14 cellular contexts compared by ENCODE assay signal in the genomic region with DNA sequence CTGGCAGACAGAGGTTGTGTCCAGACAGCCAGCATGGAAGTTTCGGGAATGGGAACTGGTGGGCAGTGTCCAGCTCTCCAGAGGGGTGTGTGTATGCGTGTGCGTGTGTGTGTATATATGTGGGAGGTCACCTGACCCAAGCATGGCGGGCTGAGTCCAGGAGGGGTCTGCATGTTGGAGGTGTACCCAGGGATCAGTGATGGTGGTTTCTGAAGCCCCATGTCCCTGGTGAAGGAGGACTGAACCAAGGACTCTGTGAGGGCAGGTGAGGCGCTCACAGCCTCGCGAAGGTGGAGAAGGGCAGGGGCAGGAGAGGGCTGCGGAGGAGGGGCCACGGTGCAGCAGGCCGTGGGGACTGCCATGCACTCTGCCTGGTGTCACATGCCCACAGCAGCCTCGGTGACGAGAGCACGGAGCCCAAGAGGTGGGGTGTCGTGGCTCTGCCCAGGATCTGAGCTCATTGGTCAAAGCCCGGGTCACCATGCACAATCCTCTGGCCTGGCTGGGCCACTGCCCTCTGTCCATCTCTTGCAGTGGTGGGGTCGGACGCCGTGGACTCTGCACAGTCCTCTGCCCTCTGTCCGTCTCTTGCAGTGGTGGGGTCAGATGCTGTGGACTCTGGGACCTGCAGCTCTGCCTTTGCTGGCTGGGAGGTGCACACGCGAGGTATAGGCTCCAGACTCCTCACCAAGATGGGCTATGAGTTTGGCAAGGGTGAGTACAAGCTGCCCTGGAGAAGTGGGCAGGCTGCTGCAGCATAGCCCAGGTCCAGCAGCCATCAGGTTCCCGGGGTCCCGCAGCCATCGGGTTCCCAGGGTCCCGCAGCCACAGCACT. TPM values are rescaled to one million over a fixed set of nuclear protein-coding genes. Genes with fewer than 3 reads are reported as not detected.
DNase-seq lines count a peak whose midpoint lies in the region; ATAC-seq and TF ChIP-seq lines count a peak whose summit lies in the region.
"Had no signal": no experiment of that assay in that cellular context is flagged by ENCODE, and none has a peak within 500 bp of the region (broad histone marks: within the 10 kb centered on the region; RNA-seq: fewer than 3 reads in every experiment).

No MANE protein-coding gene starts in this region.

- dilution Hi-C loops in IMR-90 (cut with HindIII; ENCODE audit: low sequenced_read_pairs, unreplicated experiment), result no loop called here

- no peak overlapping the region for H2BK120ac ChIP-seq in IMR-90 (ENCODE audit: low read depth, low read length)

- H3K4me1 Mint-ChIP-seq in activated CD4-positive, alpha-beta memory T cell treated with anti-CD3 and anti-CD28 coated beads, Interleukin-2, amount 10 ng/mL, durations not matched to agents 7 days and 5 days, result peaks cover 27% of the 10 kb centered on the region
- peaks cover 19% of the 10 kb centered on the region for H3K4me1 Mint-ChIP-seq in activated CD4-positive, alpha-beta memory T cell treated with anti-CD3 and anti-CD28 coated beads for 36 hours (ENCODE audit: low read depth)
- peaks cover 20 to 30% (median 25%) of the 10 kb centered on the region in 7 donors for H3K4me1 Mint-ChIP-seq in naive thymus-derived CD4-positive, alpha-beta T cell
- H3K4me1 Mint-ChIP-seq in activated naive CD4-positive, alpha-beta T cell treated with anti-CD3 and anti-CD28 coated beads for 36 hours (ENCODE audit: low read depth), result peaks cover 24% of the 10 kb centered on the region

- peaks cover 38% of the 10 kb centered on the region for H4K20me1 ChIP-seq in IMR-90 (ENCODE audit: insufficient read depth, low read length)

- no peak overlapping the region for H3K23ac ChIP-seq in IMR-90 (ENCODE audit: low read depth, low read length)

- in situ Hi-C loops in IMR-90 (cut with MboI; ENCODE audit: low sequenced_read_pairs), result no loop called here

- H3K36me3 Mint-ChIP-seq in activated CD4-positive, alpha-beta memory T cell treated with anti-CD3 and anti-CD28 coated beads, Interleukin-2, amount 10 ng/mL, durations not matched to agents 7 days and 5 days (ENCODE audit: low read depth), result peaks cover 38% of the 10 kb centered on the region
- peaks cover 16% of the 10 kb centered on the region for H3K36me3 Mint-ChIP-seq in activated CD4-positive, alpha-beta memory T cell treated with anti-CD3 and anti-CD28 coated beads for 36 hours
- peaks cover 4 to 28% (median 5%) of the 10 kb centered on the region in 5 donors for H3K36me3 Mint-ChIP-seq in naive thymus-derived CD4-positive, alpha-beta T cell
- H3K36me3 Mint-ChIP-seq in activated naive CD4-positive, alpha-beta T cell treated with anti-CD3 and anti-CD28 coated beads for 36 hours (ENCODE audit: low read depth), result peaks cover 14% of the 10 kb centered on the region

- peaks cover 5% of the 10 kb centered on the region; the same call in 1 of the 2 replicates for H3K4me1 ChIP-seq in IMR-90 (ENCODE audit: control insufficient read depth, insufficient read depth, low read length)
- peaks cover 41 to 46% of the 10 kb centered on the region in 2 donors for H3K4me1 ChIP-seq in naive thymus-derived CD4-positive, alpha-beta T cell (ENCODE audit: control insufficient read depth in 2 of 2, insufficient read depth in 2 of 2, low read length in 2 of 2)

- H4K5ac ChIP-seq in IMR-90 (ENCODE audit: low read depth, low read length), result no peak overlapping the region

- no peak for TF ChIP-seq RAD21 in IMR-90 (IDR thresholded peaks at IDR 0.05; ENCODE audit: low read length)

- intact Hi-C loops in activated CD4-positive, alpha-beta memory T cell treated with anti-CD3 and anti-CD28 coated beads for 36 hours (cut with micrococcal nuclease), result loop anchor here (10.0 kb wide), 1 partner anchor 240 kb away; a partner anchor contains a TSS
- intact Hi-C loops in IMR-90 (cut with micrococcal nuclease), result no loop called here
- intact Hi-C loops in naive thymus-derived CD4-positive, alpha-beta T cell (cut with micrococcal nuclease), result loop anchor here (10.0 kb wide), 2 partner anchors 130 to 940 kb away; a partner anchor contains a TSS
- intact Hi-C loops in activated naive CD4-positive, alpha-beta T cell treated with anti-CD3 and anti-CD28 coated beads for 36 hours (cut with micrococcal nuclease), result no loop called here

- no peak overlapping the region for H4K91ac ChIP-seq in IMR-90 (ENCODE audit: insufficient read depth, low read depth, low read length)

- no peak overlapping the region for H4K8ac ChIP-seq in IMR-90 (ENCODE audit: low read depth in 2 of 2, low read length in 2 of 2)

- POLR2A ChIA-PET in activated CD4-positive, alpha-beta memory T cell treated with anti-CD3 and anti-CD28 coated beads, Interleukin-2, amount 10 ng/mL, durations not matched to agents 7 days and 5 days (lab: Charles Lee), result interaction anchor here (7.3 kb wide), 1 partner anchor 29 kb away, joined by 120 read pairs; a partner anchor contains a TSS
- POLR2A ChIA-PET in activated CD4-positive, alpha-beta memory T cell treated with anti-CD3 and anti-CD28 coated beads for 36 hours (lab: Charles Lee), result interaction anchor here (0.6 to 5.1 kb wide), 2 partner anchors 26 to 39 kb away, joined by 3 to 30 read pairs; a partner anchor contains a TSS
- POLR2A ChIA-PET in IMR-90 (lab: Charles Lee; ENCODE audit: unreplicated experiment), result no interaction called here
- POLR2A ChIA-PET in naive thymus-derived CD4-positive, alpha-beta T cell (lab: Charles Lee), result interaction anchor here (1.6 to 9.9 kb wide), 2 partner anchors 16 to 27 kb away, joined by 4 to 137 read pairs; a partner anchor contains a TSS

- no peak overlapping the region for H3K18ac ChIP-seq in IMR-90 (ENCODE audit: low read depth, low read length)

- no peak for ATAC-seq in IMR-90 (ENCODE audit: low read depth)
- ATAC-seq in naive thymus-derived CD4-positive, alpha-beta T cell, result no peak

- H3K4me3 Mint-ChIP-seq in activated CD4-positive, alpha-beta memory T cell treated with anti-CD3 and anti-CD28 coated beads, Interleukin-2, amount 10 ng/mL, durations not matched to agents 7 days and 5 days, result no peak overlapping the region
- no peak overlapping the region for H3K4me3 Mint-ChIP-seq in activated CD4-positive, alpha-beta memory T cell treated with anti-CD3 and anti-CD28 coated beads for 36 hours
- H3K4me3 Mint-ChIP-seq in naive thymus-derived CD4-positive, alpha-beta T cell, result peak overlapping the region in 6 of 10 donors; percentile 18 to 68 (median 40)
- no peak overlapping the region for H3K4me3 Mint-ChIP-seq in activated naive CD4-positive, alpha-beta T cell treated with anti-CD3 and anti-CD28 coated beads for 36 hours

- no peaks in the 10 kb centered on the region for H3K27me3 ChIP-seq in IMR-90 (ENCODE audit: control insufficient read depth, insufficient read depth, low read length)
- no peaks in the 10 kb centered on the region for H3K27me3 ChIP-seq in naive thymus-derived CD4-positive, alpha-beta T cell (ENCODE audit: control insufficient read depth in 2 of 2, insufficient read depth in 2 of 2, low read length in 2 of 2)
- H3K27me3 ChIP-seq: transverse colon had no signal

- CTCF ChIA-PET in activated CD4-positive, alpha-beta memory T cell treated with anti-CD3 and anti-CD28 coated beads, Interleukin-2, amount 10 ng/mL, durations not matched to agents 7 days and 5 days (lab: Charles Lee), result interaction anchor here (0.6 to 0.7 kb wide), 2 partner anchors 26 to 50 kb away, joined by 3 read pairs; a partner anchor contains a TSS
- CTCF ChIA-PET in activated CD4-positive, alpha-beta memory T cell treated with anti-CD3 and anti-CD28 coated beads for 36 hours (lab: Charles Lee), result interaction anchor here (1.1 to 5.2 kb wide), 2 partner anchors 27 to 323 kb away, joined by 3 to 26 read pairs; a partner anchor contains a TSS
- CTCF ChIA-PET in IMR-90 (lab: Yijun Ruan, JAX), result no interaction called here
- CTCF ChIA-PET in naive thymus-derived CD4-positive, alpha-beta T cell (lab: Charles Lee), result interaction anchor here (1.7 kb wide), 1 partner anchor 16 kb away, joined by 4 read pairs; no protein-coding TSS in a partner anchor
- CTCF ChIA-PET in activated naive CD4-positive, alpha-beta T cell treated with anti-CD3 and anti-CD28 coated beads for 36 hours (lab: Charles Lee), result interaction anchor here (0.6 kb wide), 1 partner anchor 14 kb away, joined by 5 read pairs; no protein-coding TSS in a partner anchor

- H3K36me3 ChIP-seq in IMR-90 (ENCODE audit: control insufficient read depth, insufficient read depth, low read length), result peaks cover 39% of the 10 kb centered on the region
- H3K36me3 ChIP-seq in naive thymus-derived CD4-positive, alpha-beta T cell (ENCODE audit: control insufficient read depth in 2 of 3, insufficient read depth in 3 of 3, low read length in 3 of 3), result peaks cover 0 to 38% (median 0%) of the 10 kb centered on the region in 3 experiments
- H3K36me3 ChIP-seq: transverse colon had no signal

- no peak overlapping the region for H3K27ac ChIP-seq in IMR-90 (ENCODE audit: insufficient read depth, low read length)
- no peak overlapping the region for H3K27ac ChIP-seq in naive thymus-derived CD4-positive, alpha-beta T cell (ENCODE audit: low read depth, low read length)
- H3K27ac ChIP-seq: transverse colon had no signal

- no peak overlapping the region for H3K4me2 ChIP-seq in IMR-90 (ENCODE audit: low read depth, low read length)

- H3K27me3 Mint-ChIP-seq in activated CD4-positive, alpha-beta memory T cell treated with anti-CD3 and anti-CD28 coated beads, Interleukin-2, amount 10 ng/mL, durations not matched to agents 7 days and 5 days, result no peaks in the 10 kb centered on the region
- H3K27me3 Mint-ChIP-seq in activated CD4-positive, alpha-beta memory T cell treated with anti-CD3 and anti-CD28 coated beads for 36 hours, result no peaks in the 10 kb centered on the region
- no peaks in the 10 kb centered on the region for H3K27me3 Mint-ChIP-seq in naive thymus-derived CD4-positive, alpha-beta T cell
- no peaks in the 10 kb centered on the region for H3K27me3 Mint-ChIP-seq in activated naive CD4-positive, alpha-beta T cell treated with anti-CD3 and anti-CD28 coated beads for 36 hours (ENCODE audit: low read depth)

- peak overlapping the region; percentile 37 for H2AK9ac ChIP-seq in IMR-90 (replicated peaks; ENCODE audit: low read depth, low read length, poor library complexity)

- H2AFZ ChIP-seq in IMR-90 (replicated peaks; ENCODE audit: low read length, poor library complexity), result no peak overlapping the region

- H3K4me3 ChIP-seq in IMR-90 (ENCODE audit: insufficient read depth, low read depth, low read length), result no peak overlapping the region
- no peak overlapping the region for H3K4me3 ChIP-seq in naive thymus-derived CD4-positive, alpha-beta T cell (ENCODE audit: low read length)
- H3K4me3 ChIP-seq: transverse colon had no signal

- H3K4ac ChIP-seq in IMR-90 (ENCODE audit: low read depth, low read length), result no peak overlapping the region

- WGBS in IMR-90 (ENCODE audit: extremely low coverage in 2 of 2, insufficient read length in 1 of 2), 2 experiments, result 93% methylated on average over 9 of the region's 25 CpGs; no CpG with 5 or more reads in 1 of the 2 experiments

- H3K9me3 Mint-ChIP-seq in activated CD4-positive, alpha-beta memory T cell treated with anti-CD3 and anti-CD28 coated beads, Interleukin-2, amount 10 ng/mL, durations not matched to agents 7 days and 5 days, result no peaks in the 10 kb centered on the region
- H3K9me3 Mint-ChIP-seq in activated CD4-positive, alpha-beta memory T cell treated with anti-CD3 and anti-CD28 coated beads for 36 hours, result no peaks in the 10 kb centered on the region
- no peaks in the 10 kb centered on the region for H3K9me3 Mint-ChIP-seq in naive thymus-derived CD4-positive, alpha-beta T cell
- H3K9me3 Mint-ChIP-seq in activated naive CD4-positive, alpha-beta T cell treated with anti-CD3 and anti-CD28 coated beads for 36 hours, result no peaks in the 10 kb centered on the region

- no peak overlapping the region for H3K56ac ChIP-seq in IMR-90 (ENCODE audit: extremely low read depth, insufficient read depth, low read length)

- no peak overlapping the region for H3K9ac ChIP-seq in IMR-90 (ENCODE audit: low read depth, low read length)

- H3K9me1 ChIP-seq in IMR-90 (ENCODE audit: insufficient read depth, low read length), result peaks cover 19% of the 10 kb centered on the region

- H2BK20ac ChIP-seq in IMR-90 (ENCODE audit: low read depth, low read length), result no peak overlapping the region

- H2BK15ac ChIP-seq in IMR-90 (ENCODE audit: low read depth, low read length), result no peak overlapping the region

- BruUV-seq in IMR-90 (replicated peaks; lab: Mats Ljungman, UMichigan), result no TSS peak

- H3K79me1 ChIP-seq in IMR-90 (ENCODE audit: low read depth in 1 of 2, low read length in 2 of 2), result peaks cover 21 to 48% of the 10 kb centered on the region in 2 experiments

- no peaks in the 10 kb centered on the region for H3K9me3 ChIP-seq in IMR-90 (ENCODE audit: control insufficient read depth, insufficient read depth, low read length)
- no peaks in the 10 kb centered on the region for H3K9me3 ChIP-seq in naive thymus-derived CD4-positive, alpha-beta T cell (ENCODE audit: control insufficient read depth in 2 of 3, low read length in 3 of 3)
- H3K9me3 ChIP-seq: transverse colon had no signal

- no peak for DNase-seq in activated CD4-positive, alpha-beta memory T cell treated with anti-CD3 and anti-CD28 coated beads, Interleukin-2, amount 10 ng/mL, durations not matched to agents 7 days and 5 days
- no peak for DNase-seq in activated CD4-positive, alpha-beta memory T cell treated with anti-CD3 and anti-CD28 coated beads for 36 hours
- DNase-seq in IMR-90, result no peak
- no peak for DNase-seq in naive thymus-derived CD4-positive, alpha-beta T cell
- no peak for DNase-seq in activated naive CD4-positive, alpha-beta T cell treated with anti-CD3 and anti-CD28 coated beads for 36 hours
- DNase-seq in GDM1 (lab: John Stamatoyannopoulos, UW), result no peak
- DNase-seq: ACHN, cortex of kidney, Karpas-422, mammary epithelial cell, NCI-H1105 treated with DMSO at 0.1 percent for 48 hours, NCI-H345, SHP77, transverse colon had no signal

- TF ChIP-seq POLR2A in IMR-90 (IDR thresholded peaks at IDR 0.05; ENCODE audit: low read depth, low read length), result no peak

- no peak for TF ChIP-seq CTCF in IMR-90 (conservative IDR thresholded peaks at IDR 0.05; ENCODE audit: low read depth, low read length)

- H2BK5ac ChIP-seq in IMR-90 (ENCODE audit: low read depth, low read length, poor library complexity, severe bottlenecking), result no peak overlapping the region

- H3K27ac Mint-ChIP-seq in activated CD4-positive, alpha-beta memory T cell treated with anti-CD3 and anti-CD28 coated beads, Interleukin-2, amount 10 ng/mL, durations not matched to agents 7 days and 5 days, result peak overlapping the region; percentile 64
- H3K27ac Mint-ChIP-seq in activated CD4-positive, alpha-beta memory T cell treated with anti-CD3 and anti-CD28 coated beads for 36 hours, result no peak overlapping the region
- peak overlapping the region in 8 of 9 donors; percentile 19 to 88 (median 72) for H3K27ac Mint-ChIP-seq in naive thymus-derived CD4-positive, alpha-beta T cell
- no peak overlapping the region for H3K27ac Mint-ChIP-seq in activated naive CD4-positive, alpha-beta T cell treated with anti-CD3 and anti-CD28 coated beads for 36 hours

- no peak overlapping the region for H3K14ac ChIP-seq in IMR-90 (replicated peaks; ENCODE audit: low read depth, low read length)

- H2AK5ac ChIP-seq in IMR-90 (ENCODE audit: low read depth, low read length), result no peak overlapping the region

RNA-seq across cellular contexts. Expression of a gene that starts 2.1 kb away (rescaled TPM):
- total RNA-seq in activated CD4-positive, alpha-beta memory T cell treated with anti-CD3 and anti-CD28 coated beads, Interleukin-2, amount 10 ng/mL, durations not matched to agents 7 days and 5 days, result 100 to 1,000 TPM; 181 to 186 TPM
- 10 to 100 TPM; 14.7 to 17.6 TPM for total RNA-seq in activated CD4-positive, alpha-beta memory T cell treated with anti-CD3 and anti-CD28 coated beads for 36 hours
- total RNA-seq in IMR-90 (2012; rRNA removed), result 0.28 and 0.36 TPM in 2 replicates
- polyA plus RNA-seq in IMR-90 (2012; rRNA removed), result 7.8 and 11.9 TPM in 2 replicates
- 3.9 and 6.3 TPM in 2 replicates for polyA plus RNA-seq in IMR-90 (2012; cell fraction: cytosol; rRNA removed)
- 79.5 and 363 TPM in 2 replicates for polyA plus RNA-seq in IMR-90 (2012; cell fraction: nucleus; rRNA removed; ENCODE audit: low replicate concordance)
- 100 to 1,000 TPM in 3 of 5 experiments, 10 to 100 TPM in 2; 96.8 to 118 (median 103) TPM for total RNA-seq in naive thymus-derived CD4-positive, alpha-beta T cell
- polyA plus RNA-seq in naive thymus-derived CD4-positive, alpha-beta T cell, result 100 to 1,000 TPM; 205 to 366 TPM
- 1 to 10 TPM; 3.1 to 4.1 TPM for total RNA-seq in activated naive CD4-positive, alpha-beta T cell treated with anti-CD3 and anti-CD28 coated beads for 36 hours

RNA-seq across cellular contexts. Expression of a gene that starts 5.2 kb away (rescaled TPM):
- total RNA-seq in activated CD4-positive, alpha-beta memory T cell treated with anti-CD3 and anti-CD28 coated beads, Interleukin-2, amount 10 ng/mL, durations not matched to agents 7 days and 5 days, result 10 to 100 TPM; 88.3 to 90.4 TPM
- 10 to 100 TPM; 58.9 to 59.0 TPM for total RNA-seq in activated CD4-positive, alpha-beta memory T cell treated with anti-CD3 and anti-CD28 coated beads for 36 hours
- total RNA-seq in IMR-90 (2012; rRNA removed), result 5.0 and 8.1 TPM in 2 replicates
- polyA plus RNA-seq in IMR-90 (2012; rRNA removed), result 50.3 and 71.4 TPM in 2 replicates
- polyA plus RNA-seq in IMR-90 (2012; cell fraction: cytosol; rRNA removed), result 56.6 and 65.4 TPM in 2 replicates
- 199 and 567 TPM in 2 replicates for polyA plus RNA-seq in IMR-90 (2012; cell fraction: nucleus; rRNA removed; ENCODE audit: low replicate concordance)
- total RNA-seq in naive thymus-derived CD4-positive, alpha-beta T cell, result 100 to 1,000 TPM in 3 of 5 experiments, 10 to 100 TPM in 2; 88.7 to 136 (median 111) TPM
- 1 to 10 TPM; 3.0 to 4.6 TPM for polyA plus RNA-seq in naive thymus-derived CD4-positive, alpha-beta T cell
- 10 to 100 TPM; 22.4 to 24.8 TPM for total RNA-seq in activated naive CD4-positive, alpha-beta T cell treated with anti-CD3 and anti-CD28 coated beads for 36 hours

RNA-seq across cellular contexts. Expression of a gene that starts 26.5 kb away (rescaled TPM):
- 10 to 100 TPM; 41.6 to 42.8 TPM for total RNA-seq in activated CD4-positive, alpha-beta memory T cell treated with anti-CD3 and anti-CD28 coated beads, Interleukin-2, amount 10 ng/mL, durations not matched to agents 7 days and 5 days
- 10 to 100 TPM; 28.7 to 29.9 TPM for total RNA-seq in activated CD4-positive, alpha-beta memory T cell treated with anti-CD3 and anti-CD28 coated beads for 36 hours
- 13.4 and 15.6 TPM in 2 replicates for total RNA-seq in IMR-90 (2012; rRNA removed)
- 20.2 and 21.1 TPM in 2 replicates for polyA plus RNA-seq in IMR-90 (2012; rRNA removed)
- 18.9 and 24.7 TPM in 2 replicates for polyA plus RNA-seq in IMR-90 (2012; cell fraction: cytosol; rRNA removed)
- polyA plus RNA-seq in IMR-90 (2012; cell fraction: nucleus; rRNA removed; ENCODE audit: low replicate concordance), result 80.8 and 206 TPM in 2 replicates
- 10 to 100 TPM; 42.9 to 49.9 (median 45.4) TPM for total RNA-seq in naive thymus-derived CD4-positive, alpha-beta T cell
- 10 to 100 TPM; 47.5 to 82.1 TPM for polyA plus RNA-seq in naive thymus-derived CD4-positive, alpha-beta T cell
- 10 to 100 TPM; 15.3 to 18.0 TPM for total RNA-seq in activated naive CD4-positive, alpha-beta T cell treated with anti-CD3 and anti-CD28 coated beads for 36 hours

RNA-seq across cellular contexts. Expression of a gene that starts 26.6 kb away (rescaled TPM):
- 10 to 100 TPM; 52.9 to 53.4 TPM for total RNA-seq in activated CD4-positive, alpha-beta memory T cell treated with anti-CD3 and anti-CD28 coated beads, Interleukin-2, amount 10 ng/mL, durations not matched to agents 7 days and 5 days
- total RNA-seq in activated CD4-positive, alpha-beta memory T cell treated with anti-CD3 and anti-CD28 coated beads for 36 hours, result 10 to 100 TPM; 54.6 to 58.4 TPM
- total RNA-seq in IMR-90 (2012; rRNA removed), result 25.3 and 29.2 TPM in 2 replicates
- polyA plus RNA-seq in IMR-90 (2012; rRNA removed), result 36.3 and 36.6 TPM in 2 replicates
- 36.7 and 61.6 TPM in 2 replicates for polyA plus RNA-seq in IMR-90 (2012; cell fraction: cytosol; rRNA removed)
- polyA plus RNA-seq in IMR-90 (2012; cell fraction: nucleus; rRNA removed; ENCODE audit: low replicate concordance), result 102 and 139 TPM in 2 replicates
- 10 to 100 TPM; 55.4 to 92.1 (median 66.2) TPM for total RNA-seq in naive thymus-derived CD4-positive, alpha-beta T cell
- 100 to 1,000 TPM in 1 of 2 donors, 10 to 100 TPM in 1; 89.1 to 108 TPM for polyA plus RNA-seq in naive thymus-derived CD4-positive, alpha-beta T cell
- total RNA-seq in activated naive CD4-positive, alpha-beta T cell treated with anti-CD3 and anti-CD28 coated beads for 36 hours, result 10 to 100 TPM; 45.6 to 49.2 TPM

RNA-seq across cellular contexts. Expression of a gene that starts 37.9 kb away (rescaled TPM):
- total RNA-seq in activated CD4-positive, alpha-beta memory T cell treated with anti-CD3 and anti-CD28 coated beads, Interleukin-2, amount 10 ng/mL, durations not matched to agents 7 days and 5 days, result not detected
- total RNA-seq in activated CD4-positive, alpha-beta memory T cell treated with anti-CD3 and anti-CD28 coated beads for 36 hours, result not detected
- total RNA-seq in IMR-90 (2012; rRNA removed), result 1.1 and 1.3 TPM in 2 replicates
- 11.0 and 12.0 TPM in 2 replicates for polyA plus RNA-seq in IMR-90 (2012; rRNA removed)
- polyA plus RNA-seq in IMR-90 (2012; cell fraction: cytosol; rRNA removed), result 3.7 and 18.0 TPM in 2 replicates
- polyA plus RNA-seq in IMR-90 (2012; cell fraction: nucleus; rRNA removed; ENCODE audit: low replicate concordance), result 22.6 and 133 TPM in 2 replicates
- under 1 TPM in 1 of 5 experiments, not detected in 4; 0.74 TPM for total RNA-seq in naive thymus-derived CD4-positive, alpha-beta T cell
- under 1 TPM in 1 of 2 donors, not detected in 1; 0.22 TPM for polyA plus RNA-seq in naive thymus-derived CD4-positive, alpha-beta T cell
- total RNA-seq in activated naive CD4-positive, alpha-beta T cell treated with anti-CD3 and anti-CD28 coated beads for 36 hours, result not detected

Comparison
In these comparisons a context has a peak if more than half of its experiments do, and no peak if none do; other contexts are left out.
1. H3K27ac Mint-ChIP-seq: peak in activated CD4-positive, alpha-beta memory T cell treated with anti-CD3 and anti-CD28 coated beads, Interleukin-2, amount 10 ng/mL, durations not matched to agents 7 days and 5 days (single experiment) and naive thymus-derived CD4-positive, alpha-beta T cell (8 of 9); none in activated CD4-positive, alpha-beta memory T cell treated with anti-CD3 and anti-CD28 coated beads for 36 hours (single experiment) and activated naive CD4-positive, alpha-beta T cell treated with anti-CD3 and anti-CD28 coated beads for 36 hours (single experiment).
2. RNA of a gene that starts 2.1 kb away (total RNA-seq): 181 to 186 TPM in activated CD4-positive, alpha-beta memory T cell treated with anti-CD3 and anti-CD28 coated beads, Interleukin-2, amount 10 ng/mL, durations not matched to agents 7 days and 5 days and 96.8 to 118 TPM in naive thymus-derived CD4-positive, alpha-beta T cell; 14.7 to 17.6 TPM in activated CD4-positive, alpha-beta memory T cell treated with anti-CD3 and anti-CD28 coated beads for 36 hours, 3.1 to 4.1 TPM in activated naive CD4-positive, alpha-beta T cell treated with anti-CD3 and anti-CD28 coated beads for 36 hours and 0.28 to 0.36 TPM in IMR-90; every median in the first group is over 4 times any median in the second.
3. H3K4me3 Mint-ChIP-seq: peak in naive thymus-derived CD4-positive, alpha-beta T cell (6 of 10); none in activated CD4-positive, alpha-beta memory T cell treated with anti-CD3 and anti-CD28 coated beads, Interleukin-2, amount 10 ng/mL, durations not matched to agents 7 days and 5 days (single experiment), activated CD4-positive, alpha-beta memory T cell treated with anti-CD3 and anti-CD28 coated beads for 36 hours (single experiment) and activated naive CD4-positive, alpha-beta T cell treated with anti-CD3 and anti-CD28 coated beads for 36 hours (single experiment).
4. intact Hi-C loops: an anchor here in activated CD4-positive, alpha-beta memory T cell treated with anti-CD3 and anti-CD28 coated beads for 36 hours (10.0 kb wide) and naive thymus-derived CD4-positive, alpha-beta T cell (10.0 kb wide); none called in IMR-90 and activated naive CD4-positive, alpha-beta T cell treated with anti-CD3 and anti-CD28 coated beads for 36 hours.